19 cellular contexts compared by ENCODE assay signal in genomic region chr6:90347411-90347841, GRCh38. TPM values are rescaled to one million over a fixed set of nuclear protein-coding genes. Genes with fewer than 3 reads are reported as not detected.
A peak's percentile ranks its signal among the peaks of the same experiment; 100 is the strongest.
DNase-seq lines count a peak whose midpoint lies in the region; ATAC-seq, FAIRE-seq and TF ChIP-seq lines count a peak whose summit lies in the region.
"Had no signal": no experiment of that assay in that cellular context is flagged by ENCODE, and none has a peak within 500 bp of the region (broad histone marks: within the 10 kb centered on the region; RNA-seq: fewer than 3 reads in every experiment).

No MANE protein-coding gene starts in this region.

- no peak overlapping the region for H3K9ac ChIP-seq in mesendoderm (ENCODE audit: low read length)

- TF ChIP-seq CTCF in bronchial epithelial cell (IDR thresholded peaks at IDR 0.05; ENCODE audit: insufficient read depth, low read length, severe bottlenecking) (no peak), testis (IDR thresholded peaks at IDR 0.05) (no peak)

- no peak overlapping the region for H3K4ac ChIP-seq in mesendoderm (ENCODE audit: low read depth, low read length)

- H3K36me3 ChIP-seq in bronchial epithelial cell (ENCODE audit: control insufficient read depth, insufficient read depth, low read length) (no peaks in the 10 kb centered on the region), mesendoderm (ENCODE audit: control insufficient read depth, insufficient read depth, low read length) (no peaks in the 10 kb centered on the region), testis (ENCODE audit: low read depth, missing control alignments) (no peaks in the 10 kb centered on the region)
- H3K36me3 ChIP-seq: ovary, uterus had no signal

- ATAC-seq in activated CD4-positive, CD25-positive, alpha-beta regulatory T cell treated with anti-CD3 and anti-CD28 coated beads, Interleukin-2, amount 50 U/mL, for 24 hours, result peak; percentile 44 to 65
- no peak for ATAC-seq in GM18868 (IDR thresholded peaks at IDR 0.05; ENCODE audit: unreplicated experiment)
- ATAC-seq: right cardiac atrium, SK-N-SH treated with all-trans-retinoic acid at 6 μM for 48 hours had no signal

- no peak overlapping the region for H3K23ac ChIP-seq in mesendoderm (ENCODE audit: low read length)

- intact Hi-C loops in testis (cut with DNase I; ENCODE audit: low total_unique reads), result no loop called here

- H3K18ac ChIP-seq in mesendoderm (ENCODE audit: low read length), result no peak overlapping the region

- H2BK120ac ChIP-seq in mesendoderm (ENCODE audit: low read depth, low read length), result no peak overlapping the region

- H3K79me1 ChIP-seq in mesendoderm (ENCODE audit: low read length), result no peaks in the 10 kb centered on the region

- H3K79me2 ChIP-seq in mesendoderm (ENCODE audit: control insufficient read depth, insufficient read depth, low read length), result no peaks in the 10 kb centered on the region

- no peak overlapping the region for H2AK5ac ChIP-seq in mesendoderm (ENCODE audit: low read length)

- no peaks in the 10 kb centered on the region for H3K9me3 ChIP-seq in testis
- H3K9me3 ChIP-seq: Caco-2, ovary, uterus had no signal

- no peak overlapping the region for H3K56ac ChIP-seq in mesendoderm (ENCODE audit: low read length)

- no peak for FAIRE-seq in bronchial epithelial cell (lab: Jason Lieb, UNC)
- FAIRE-seq: A204.1, endometrium, kidney had no signal

- no peak overlapping the region for H3K27ac ChIP-seq in mesendoderm (ENCODE audit: low read depth, low read length)
- no peak overlapping the region for H3K27ac ChIP-seq in testis
- H3K27ac ChIP-seq: ovary, uterus had no signal

- no peak overlapping the region for H3K4me2 ChIP-seq in mesendoderm (ENCODE audit: low read length)

- H3K4me1 ChIP-seq in mesendoderm (ENCODE audit: control insufficient read depth, low read depth, low read length) (no peaks in the 10 kb centered on the region), testis (no peaks in the 10 kb centered on the region)
- H3K4me1 ChIP-seq: Caco-2, uterus had no signal

- no peak for DNase-seq in activated CD4-positive, CD25-positive, alpha-beta regulatory T cell treated with anti-CD3 and anti-CD28 coated beads, Interleukin-2, amount 50 U/mL, for 72 hours
- DNase-seq in stimulated activated CD4-positive, alpha-beta T cell treated with anti-CD3 and anti-CD28 coated beads, TNF-alpha, amount 100 ng/mL, for 48 hours (ENCODE audit: low read depth in 3 of 3), result peak in 2 of 3 donors; percentile 16 to 37
- no peak for DNase-seq in stimulated activated CD4-positive, alpha-beta T cell treated with anti-CD3 and anti-CD28 coated beads, Interleukin-2, amount 100 ng/mL, for 48 hours
- DNase-seq in bronchial epithelial cell (ENCODE audit: low read depth), result peak; percentile 83
- no peak for DNase-seq in mesendoderm
- no peak for DNase-seq in testis
- DNase-seq: activated gamma-delta T cell, Caco-2, kidney, NCI-H187, ovary, right cardiac atrium, T1000, uterus had no signal

- H4K5ac ChIP-seq in mesendoderm (ENCODE audit: low read length), result no peak overlapping the region

- H3K27me3 ChIP-seq in bronchial epithelial cell (ENCODE audit: control insufficient read depth, insufficient read depth, low read length) (no peaks in the 10 kb centered on the region), mesendoderm (ENCODE audit: insufficient read depth, low read length, poor library complexity) (no peaks in the 10 kb centered on the region), testis (no peaks in the 10 kb centered on the region)
- H3K27me3 ChIP-seq: ovary, uterus had no signal

- WGBS in mesendoderm (ENCODE audit: extremely low coverage, insufficient coverage, low lambda C conversion rate), result no CpG with 5 or more reads among the region's 1 CpG
- WGBS in testis, 2 donors, result 96 to 100% methylated on average over 1 of the region's 1 CpG

- TF ChIP-seq POLR2A in testis (IDR thresholded peaks at IDR 0.05), result no peak

- no peak overlapping the region for H2BK15ac ChIP-seq in mesendoderm (replicated peaks; ENCODE audit: low read depth)

- H2BK5ac ChIP-seq in mesendoderm (ENCODE audit: low read length), result no peak overlapping the region

- H4K8ac ChIP-seq in mesendoderm (ENCODE audit: low read depth, low read length), result no peak overlapping the region

- H3K4me3 ChIP-seq in bronchial epithelial cell (ENCODE audit: low read depth, low read length), result no peak overlapping the region
- no peak overlapping the region for H3K4me3 ChIP-seq in mesendoderm (ENCODE audit: low read length)
- no peak overlapping the region for H3K4me3 ChIP-seq in testis
- H3K4me3 ChIP-seq: ovary, uterus had no signal

RNA-seq across cellular contexts. Expression of gene BACH2, which starts 50.8 kb away (rescaled TPM):
- total RNA-seq in bronchial epithelial cell, result 0.38 and 2.1 TPM in 2 replicates
- 1.8 TPM for polyA plus RNA-seq in mesendoderm (2013, experiment 1 of 2)
- polyA plus RNA-seq in mesendoderm (2013, experiment 2 of 2), result 2.1 TPM
- 1 to 10 TPM; 6.5 to 8.3 TPM for total RNA-seq in testis
- polyA plus RNA-seq in testis (ENCODE audit: insufficient read depth, low read depth, low replicate concordance), result 5.0 TPM

Comparison
In these comparisons a context has a peak if more than half of its experiments do, and no peak if none do; other contexts are left out.
1. DNase-seq: peak in stimulated activated CD4-positive, alpha-beta T cell treated with anti-CD3 and anti-CD28 coated beads, TNF-alpha, amount 100 ng/mL, for 48 hours (2 of 3) and bronchial epithelial cell (single experiment); none in activated CD4-positive, CD25-positive, alpha-beta regulatory T cell treated with anti-CD3 and anti-CD28 coated beads, Interleukin-2, amount 50 U/mL, for 72 hours (single experiment), stimulated activated CD4-positive, alpha-beta T cell treated with anti-CD3 and anti-CD28 coated beads, Interleukin-2, amount 100 ng/mL, for 48 hours (0 of 2), mesendoderm (single experiment) and testis (single experiment).